ENCODE assay signal across 2 cellular contexts in the genomic region with DNA sequence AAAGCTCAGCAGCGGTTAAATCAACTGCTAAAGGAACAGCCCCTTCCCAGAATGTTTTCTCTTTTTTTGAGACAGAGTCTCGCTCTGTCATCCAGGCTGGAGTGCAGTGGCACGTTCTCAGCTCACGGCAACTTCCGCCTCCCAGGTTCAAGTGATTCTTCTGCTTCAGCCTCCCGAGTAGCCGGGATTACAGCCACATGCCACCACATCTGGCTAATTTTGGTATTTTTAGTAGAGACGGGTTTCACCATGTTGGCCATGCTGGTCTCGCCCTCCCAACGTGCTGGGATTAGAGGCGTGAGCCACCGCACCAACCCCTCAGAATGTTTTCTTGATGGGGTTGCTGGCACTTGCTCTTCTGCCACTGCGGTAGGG.
TF ChIP-seq lines count a peak whose summit lies in the region.

No MANE protein-coding gene starts in this region.

TF ChIP-seq in GM23338, 12 proteins besides CTCF, POLR2A, EP300 and RAD21 (continues in another document):
- TF ChIP-seq CREB1 (CRISPR knock-in tag; IDR thresholded peaks at IDR 0.05; ENCODE audit: low read depth), result no peak
- TF ChIP-seq ZNF331 (CRISPR knock-in tag; IDR thresholded peaks at IDR 0.05; ENCODE audit: low read depth), result no peak
- TF ChIP-seq EZH2 (IDR thresholded peaks at IDR 0.05; ENCODE audit: low read depth, unreplicated experiment), result no peak
- TF ChIP-seq, protein P1, sequence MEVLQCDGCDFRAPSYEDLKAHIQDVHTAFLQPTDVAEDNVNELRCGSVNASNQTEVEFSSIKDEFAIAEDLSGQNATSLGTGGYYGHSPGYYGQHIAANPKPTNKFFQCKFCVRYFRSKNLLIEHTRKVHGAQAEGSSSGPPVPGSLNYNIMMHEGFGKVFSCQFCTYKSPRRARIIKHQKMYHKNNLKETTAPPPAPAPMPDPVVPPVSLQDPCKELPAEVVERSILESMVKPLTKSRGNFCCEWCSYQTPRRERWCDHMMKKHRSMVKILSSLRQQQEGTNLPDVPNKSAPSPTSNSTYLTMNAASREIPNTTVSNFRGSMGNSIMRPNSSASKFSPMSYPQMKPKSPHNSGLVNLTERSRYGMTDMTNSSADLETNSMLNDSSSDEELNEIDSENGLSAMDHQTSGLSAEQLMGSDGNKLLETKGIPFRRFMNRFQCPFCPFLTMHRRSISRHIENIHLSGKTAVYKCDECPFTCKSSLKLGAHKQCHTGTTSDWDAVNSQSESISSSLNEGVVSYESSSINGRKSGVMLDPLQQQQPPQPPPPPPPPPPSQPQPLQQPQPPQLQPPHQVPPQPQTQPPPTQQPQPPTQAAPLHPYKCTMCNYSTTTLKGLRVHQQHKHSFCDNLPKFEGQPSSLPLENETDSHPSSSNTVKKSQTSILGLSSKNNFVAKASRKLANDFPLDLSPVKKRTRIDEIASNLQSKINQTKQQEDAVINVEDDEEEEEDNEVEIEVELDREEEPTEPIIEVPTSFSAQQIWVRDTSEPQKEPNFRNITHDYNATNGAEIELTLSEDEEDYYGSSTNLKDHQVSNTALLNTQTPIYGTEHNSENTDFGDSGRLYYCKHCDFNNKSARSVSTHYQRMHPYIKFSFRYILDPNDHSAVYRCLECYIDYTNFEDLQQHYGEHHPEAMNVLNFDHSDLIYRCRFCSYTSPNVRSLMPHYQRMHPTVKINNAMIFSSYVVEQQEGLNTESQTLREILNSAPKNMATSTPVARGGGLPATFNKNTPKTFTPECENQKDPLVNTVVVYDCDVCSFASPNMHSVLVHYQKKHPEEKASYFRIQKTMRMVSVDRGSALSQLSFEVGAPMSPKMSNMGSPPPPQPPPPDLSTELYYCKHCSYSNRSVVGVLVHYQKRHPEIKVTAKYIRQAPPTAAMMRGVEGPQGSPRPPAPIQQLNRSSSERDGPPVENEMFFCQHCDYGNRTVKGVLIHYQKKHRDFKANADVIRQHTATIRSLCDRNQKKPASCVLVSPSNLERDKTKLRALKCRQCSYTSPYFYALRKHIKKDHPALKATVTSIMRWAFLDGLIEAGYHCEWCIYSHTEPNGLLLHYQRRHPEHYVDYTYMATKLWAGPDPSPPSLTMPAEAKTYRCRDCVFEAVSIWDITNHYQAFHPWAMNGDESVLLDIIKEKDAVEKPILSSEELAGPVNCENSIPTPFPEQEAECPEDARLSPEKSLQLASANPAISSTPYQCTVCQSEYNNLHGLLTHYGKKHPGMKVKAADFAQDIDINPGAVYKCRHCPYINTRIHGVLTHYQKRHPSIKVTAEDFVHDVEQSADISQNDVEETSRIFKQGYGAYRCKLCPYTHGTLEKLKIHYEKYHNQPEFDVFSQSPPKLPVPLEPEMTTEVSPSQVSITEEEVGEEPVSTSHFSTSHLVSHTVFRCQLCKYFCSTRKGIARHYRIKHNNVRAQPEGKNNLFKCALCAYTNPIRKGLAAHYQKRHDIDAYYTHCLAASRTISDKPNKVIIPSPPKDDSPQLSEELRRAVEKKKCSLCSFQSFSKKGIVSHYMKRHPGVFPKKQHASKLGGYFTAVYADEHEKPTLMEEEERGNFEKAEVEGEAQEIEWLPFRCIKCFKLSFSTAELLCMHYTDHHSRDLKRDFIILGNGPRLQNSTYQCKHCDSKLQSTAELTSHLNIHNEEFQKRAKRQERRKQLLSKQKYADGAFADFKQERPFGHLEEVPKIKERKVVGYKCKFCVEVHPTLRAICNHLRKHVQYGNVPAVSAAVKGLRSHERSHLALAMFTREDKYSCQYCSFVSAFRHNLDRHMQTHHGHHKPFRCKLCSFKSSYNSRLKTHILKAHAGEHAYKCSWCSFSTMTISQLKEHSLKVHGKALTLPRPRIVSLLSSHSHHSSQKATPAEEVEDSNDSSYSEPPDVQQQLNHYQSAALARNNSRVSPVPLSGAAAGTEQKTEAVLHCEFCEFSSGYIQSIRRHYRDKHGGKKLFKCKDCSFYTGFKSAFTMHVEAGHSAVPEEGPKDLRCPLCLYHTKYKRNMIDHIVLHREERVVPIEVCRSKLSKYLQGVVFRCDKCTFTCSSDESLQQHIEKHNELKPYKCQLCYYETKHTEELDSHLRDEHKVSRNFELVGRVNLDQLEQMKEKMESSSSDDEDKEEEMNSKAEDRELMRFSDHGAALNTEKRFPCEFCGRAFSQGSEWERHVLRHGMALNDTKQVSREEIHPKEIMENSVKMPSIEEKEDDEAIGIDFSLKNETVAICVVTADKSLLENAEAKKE (CRISPR knock-in tag; IDR thresholded peaks at IDR 0.05), result no peak
- no peak for TF ChIP-seq ETS1 (IDR thresholded peaks at IDR 0.05)
- no peak for TF ChIP-seq POLR2AphosphoS5 (IDR thresholded peaks at IDR 0.05; ENCODE audit: low read depth)
- TF ChIP-seq ZNF114 (CRISPR knock-in tag; IDR thresholded peaks at IDR 0.05), result no peak
- TF ChIP-seq REST (IDR thresholded peaks at IDR 0.05; ENCODE audit: unreplicated experiment), result no peak
- no peak for TF ChIP-seq JUNB (IDR thresholded peaks at IDR 0.05; ENCODE audit: unreplicated experiment)
- no peak for TF ChIP-seq STAT1 (IDR thresholded peaks at IDR 0.05; ENCODE audit: unreplicated experiment)

TF ChIP-seq in endothelial cell of umbilical vein, 7 proteins besides CTCF, POLR2A, EP300 and RAD21:
- TF ChIP-seq MYC (IDR thresholded peaks at IDR 0.05; ENCODE audit: low read depth, low read length), result no peak
- TF ChIP-seq JUN (IDR thresholded peaks at IDR 0.05; ENCODE audit: borderline replicate concordance, insufficient read depth, insufficient read length, low read depth), result no peak
- no peak for TF ChIP-seq POLR2AphosphoS5 (IDR thresholded peaks at IDR 0.05; ENCODE audit: insufficient read depth, low read depth, low read length)
- no peak for TF ChIP-seq EZH2 (IDR thresholded peaks at IDR 0.05; ENCODE audit: borderline replicate concordance, low read depth, low read length, severe bottlenecking)
